ENCODE assay signal across 32 cellular contexts in genomic region chr6:117837268-117837667, GRCh38.
"Had no signal": no experiment of that assay in that cellular context is flagged by ENCODE, and none has a peak within 500 bp of the region (broad histone marks: within the 10 kb centered on the region; RNA-seq: fewer than 3 reads in every experiment).

No MANE protein-coding gene starts in this region.

- H3K27me3 ChIP-seq: ascending aorta, Peyer's patch, SJSA1 had no signal

- H3K4me1 ChIP-seq: ascending aorta, Peyer's patch, SJSA1 had no signal

- H3K4me1 Mint-ChIP-seq: activated B cell treated with CpG ODN at 0.5 μM for 24 hours; activated CD4-positive, alpha-beta T cell treated with anti-CD3 and anti-CD28 coated beads, Interleukin-2, amount 10 ng/mL, durations not matched to agents 24 days and 14 days; activated CD8-positive, alpha-beta memory T cell treated with anti-CD3 and anti-CD28 coated beads, Interleukin-2, amount 10 ng/mL, durations not matched to agents 7 days and 5 days; activated naive CD4-positive, alpha-beta T cell treated with anti-CD3 and anti-CD28 coated beads, Interleukin-2, amount 50 U/mL, for 24 hours; activated naive CD8-positive, alpha-beta T cell treated with anti-CD3 and anti-CD28 coated beads, Interleukin-2, amount 50 U/mL, for 24 hours; brain; central memory CD8-positive, alpha-beta T cell had no signal

- ATAC-seq: activated CD8-positive, alpha-beta memory T cell treated with anti-CD3 and anti-CD28 coated beads, Interleukin-2, amount 10 ng/mL, durations not matched to agents 7 days and 5 days; activated naive CD8-positive, alpha-beta T cell treated with anti-CD3 and anti-CD28 coated beads, Interleukin-2, amount 50 U/mL, for 24 hours; K562; SK-N-SH treated with all-trans-retinoic acid at 6 μM for 48 hours had no signal

- H3K27me3 Mint-ChIP-seq: activated B cell treated with CpG ODN at 0.5 μM for 24 hours; activated CD4-positive, alpha-beta T cell treated with anti-CD3 and anti-CD28 coated beads, Interleukin-2, amount 10 ng/mL, durations not matched to agents 24 days and 14 days; activated CD8-positive, alpha-beta memory T cell treated with anti-CD3 and anti-CD28 coated beads, Interleukin-2, amount 10 ng/mL, durations not matched to agents 7 days and 5 days; activated T-cell treated with anti-CD3 and anti-CD28 coated beads, Interleukin-2, amount 50 U/mL, for 24 hours; central memory CD8-positive, alpha-beta T cell had no signal

- H3K36me3 Mint-ChIP-seq: activated CD8-positive, alpha-beta memory T cell treated with anti-CD3 and anti-CD28 coated beads, Interleukin-2, amount 10 ng/mL, durations not matched to agents 7 days and 5 days; activated naive CD4-positive, alpha-beta T cell treated with anti-CD3 and anti-CD28 coated beads, Interleukin-2, amount 50 U/mL, for 24 hours; brain had no signal

- H3K27ac Mint-ChIP-seq: activated B cell treated with CpG ODN at 0.5 μM for 24 hours; activated CD4-positive, alpha-beta T cell treated with anti-CD3 and anti-CD28 coated beads, Interleukin-2, amount 10 ng/mL, durations not matched to agents 24 days and 14 days; activated CD8-positive, alpha-beta memory T cell treated with anti-CD3 and anti-CD28 coated beads, Interleukin-2, amount 10 ng/mL, durations not matched to agents 7 days and 5 days; activated naive CD4-positive, alpha-beta T cell treated with anti-CD3 and anti-CD28 coated beads, Interleukin-2, amount 50 U/mL, for 24 hours; activated naive CD8-positive, alpha-beta T cell treated with anti-CD3 and anti-CD28 coated beads, Interleukin-2, amount 50 U/mL, for 24 hours; activated T-cell treated with anti-CD3 and anti-CD28 coated beads, Interleukin-2, amount 50 U/mL, for 24 hours; activated T-helper 1 cell treated with anti-CD3 and anti-CD28 coated beads, Interleukin-12 subunit alpha, Interleukin-12 subunit beta, Interleukin-2, Interleukin-4 antibody, amounts not matched to agents 30 ng/mL and 10 ng/mL and 1 ng/mL, durations not matched to agents 14 hours and 24 hours and 36 hours; brain; T-helper 1 cell treated with Interleukin-12 subunit alpha and Interleukin-12 subunit beta and Interleukin-4 antibody, amounts not matched to agents 30 μg/mL and 1 μg/mL, for 36 hours had no signal

- H3K9me3 Mint-ChIP-seq: activated CD4-positive, alpha-beta T cell treated with anti-CD3 and anti-CD28 coated beads, Interleukin-2, amount 10 ng/mL, durations not matched to agents 24 days and 14 days; activated T-helper 1 cell treated with anti-CD3 and anti-CD28 coated beads, Interleukin-12 subunit alpha, Interleukin-12 subunit beta, Interleukin-2, Interleukin-4 antibody, amounts not matched to agents 30 ng/mL and 10 ng/mL and 1 ng/mL, durations not matched to agents 14 hours and 24 hours and 36 hours; central memory CD8-positive, alpha-beta T cell; T-helper 1 cell treated with Interleukin-12 subunit alpha and Interleukin-12 subunit beta and Interleukin-4 antibody, amounts not matched to agents 30 μg/mL and 1 μg/mL, for 36 hours had no signal

- H3K36me3 ChIP-seq: ascending aorta, Peyer's patch, SJSA1 had no signal

- DNase-seq: activated B cell treated with CpG ODN at 0.5 μM for 24 hours; activated CD4-positive, alpha-beta T cell treated with anti-CD3 and anti-CD28 coated beads for 1 hour; activated CD4-positive, alpha-beta T cell treated with anti-CD3 and anti-CD28 coated beads, Interleukin-2, amount 10 ng/mL, durations not matched to agents 24 days and 14 days; activated CD4-positive, alpha-beta T cell treated with anti-CD3 and anti-CD28 coated beads, Interleukin-2, amount 50 U/mL, for 48 hours; activated CD8-positive, alpha-beta memory T cell treated with anti-CD3 and anti-CD28 coated beads, Interleukin-2, amount 10 ng/mL, durations not matched to agents 7 days and 5 days; activated effector memory CD4-positive, alpha-beta T cell treated with Interleukin-2 at 50 U/mL for 16 hours; activated naive CD4-positive, alpha-beta T cell; activated naive CD8-positive, alpha-beta T cell treated with anti-CD3 and anti-CD28 coated beads, Interleukin-2, amount 50 U/mL, for 24 hours; activated T-cell treated with anti-CD3 and anti-CD28 coated beads, Interleukin-2, amount 50 U/mL, for 24 hours; amniotic stem cell; Kasumi-1; MV-4-11; NCI-H1092 treated with DMSO at 0.1 percent for 48 hours; NCI-H1417 treated with DMSO at 0.1 percent for 48 hours; NCI-H1694; NCI-H2029 treated with DMSO at 0.1 percent for 48 hours; NCI-H345; NCI-H510A; NCI-H526 treated with DMSO at 0.1 percent for 48 hours; NCI-H82; NK-92 treated with Interleukin-12 subunit alpha and Interleukin-12 subunit beta, amount 100 ng/mL, for 24 hours; Peyer's patch; SHP77 had no signal

- H3K27ac ChIP-seq: ascending aorta, Peyer's patch, SJSA1 had no signal

- H3K9me3 ChIP-seq: ascending aorta, Peyer's patch, SJSA1 had no signal

- H3K4me3 ChIP-seq: ascending aorta, K562, Peyer's patch, SJSA1 had no signal

- H3K4me3 Mint-ChIP-seq: activated B cell treated with CpG ODN at 0.5 μM for 24 hours; activated CD4-positive, alpha-beta T cell treated with anti-CD3 and anti-CD28 coated beads, Interleukin-2, amount 10 ng/mL, durations not matched to agents 24 days and 14 days; activated CD8-positive, alpha-beta memory T cell treated with anti-CD3 and anti-CD28 coated beads, Interleukin-2, amount 10 ng/mL, durations not matched to agents 7 days and 5 days; activated naive CD4-positive, alpha-beta T cell treated with anti-CD3 and anti-CD28 coated beads, Interleukin-2, amount 50 U/mL, for 24 hours; activated naive CD8-positive, alpha-beta T cell treated with anti-CD3 and anti-CD28 coated beads, Interleukin-2, amount 50 U/mL, for 24 hours; activated T-cell treated with anti-CD3 and anti-CD28 coated beads, Interleukin-2, amount 50 U/mL, for 24 hours; activated T-helper 1 cell treated with anti-CD3 and anti-CD28 coated beads, Interleukin-12 subunit alpha, Interleukin-12 subunit beta, Interleukin-2, Interleukin-4 antibody, amounts not matched to agents 30 ng/mL and 10 ng/mL and 1 ng/mL, durations not matched to agents 14 hours and 24 hours and 36 hours; brain; central memory CD8-positive, alpha-beta T cell; T-helper 1 cell treated with Interleukin-12 subunit alpha and Interleukin-12 subunit beta and Interleukin-4 antibody, amounts not matched to agents 30 μg/mL and 1 μg/mL, for 36 hours had no signal
